In the genomic region with DNA sequence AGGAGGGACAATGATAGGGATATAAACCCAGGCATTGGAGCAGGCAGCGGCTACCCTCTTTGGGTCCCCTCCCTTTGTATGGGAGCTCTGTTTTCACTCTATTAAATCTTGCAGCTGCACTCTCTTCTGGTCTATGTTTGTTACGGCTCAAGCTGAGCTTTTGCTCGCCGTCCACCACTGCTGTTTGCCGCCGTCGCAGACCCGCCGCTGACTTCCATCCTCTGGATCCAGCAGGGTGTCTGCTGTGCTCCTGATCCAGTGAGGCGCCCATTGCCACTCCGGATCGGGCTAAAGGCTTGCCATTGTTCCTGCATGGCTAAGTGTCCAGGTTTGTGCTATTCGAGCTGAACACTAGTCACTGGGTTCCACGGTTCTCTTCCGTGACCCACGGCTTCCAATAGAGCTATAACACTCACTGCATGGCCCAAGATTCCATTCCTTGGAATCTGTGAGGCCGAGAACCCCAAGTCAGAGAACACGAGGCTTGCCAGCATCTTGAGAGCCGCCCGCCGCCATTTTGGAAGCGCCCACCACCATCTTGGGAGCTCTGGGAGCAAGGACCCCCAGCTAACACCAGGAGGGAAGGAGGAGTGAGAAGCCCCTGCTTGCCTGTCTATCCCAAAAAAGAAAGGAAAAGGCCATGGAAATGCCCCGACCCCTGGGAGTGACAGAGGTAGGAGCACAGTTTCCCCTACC, we compare ENCODE assay signal across 21 cellular contexts. TPM values are rescaled to one million over a fixed set of nuclear protein-coding genes. Genes with fewer than 3 reads are reported as not detected.
"Had no signal": no experiment of that assay in that cellular context is flagged by ENCODE, and none has a peak within 500 bp of the region (broad histone marks: within the 10 kb centered on the region; RNA-seq: fewer than 3 reads in every experiment).

No MANE protein-coding gene starts in this region.

RNA-seq across cellular contexts. Expression of a gene that starts 29.3 kb away (rescaled TPM):
- total RNA-seq: left colon; left lung; liver; lower lobe of right lung; mesenteric fat pad; mucosa of descending colon; myocyte; naive thymus-derived CD4-positive, alpha-beta T cell; natural killer cell treated with Interleukin-12 subunit alpha and Interleukin-12 subunit beta and Interleukin-15 and Interleukin-18, amount 100 ng/mL, for 72 hours; osteocyte; posterior vena cava; psoas muscle; sigmoid colon; skeletal muscle tissue; smooth muscle cell; temporal lobe; tibial nerve; upper lobe of left lung; vagina had no signal
- polyA plus RNA-seq: immature natural killer cell, liver, psoas muscle, sigmoid colon, smooth muscle cell, urinary bladder had no signal
